Comparison of ENCODE assay signal across 14 cellular contexts in genomic region chr16:4345439-4346204, GRCh38. TPM values are rescaled to one million over a fixed set of nuclear protein-coding genes. Genes with fewer than 3 reads are reported as not detected.
DNase-seq lines count a peak whose midpoint lies in the region; ATAC-seq and TF ChIP-seq lines count a peak whose summit lies in the region.
"Had no signal": no experiment of that assay in that cellular context is flagged by ENCODE, and none has a peak within 500 bp of the region (broad histone marks: within the 10 kb centered on the region; RNA-seq: fewer than 3 reads in every experiment).

No MANE protein-coding gene starts in this region.

- peaks cover 37% of the 10 kb centered on the region for H3K4me1 Mint-ChIP-seq in activated naive CD4-positive, alpha-beta T cell treated with anti-CD3 and anti-CD28 coated beads for 36 hours (ENCODE audit: low read depth)

- H2AK5ac ChIP-seq in IMR-90 (ENCODE audit: low read depth, low read length) = no peak overlapping the region

- DNase-seq in AML-193 (lab: John Stamatoyannopoulos, UW) (peak; percentile 47 to 55), IMR-90 (no peak), lower lobe of right lung (no peak), GM13977 (ENCODE audit: low spot score) (no peak), esophagus squamous epithelium (lab: John Stamatoyannopoulos, UW) (no peak)
- no peak for DNase-seq in activated naive CD4-positive, alpha-beta T cell treated with anti-CD3 and anti-CD28 coated beads for 36 hours
- DNase-seq in stimulated activated CD4-positive, alpha-beta T cell treated with anti-CD3 and anti-CD28 coated beads, Interleukin-4, amount 100 ng/mL, for 24 hours = no peak
- DNase-seq: activated gamma-delta T cell treated with Interleukin-2 at 50 U/mL for 16 hours; CD4-positive, CD25-positive, alpha-beta regulatory T cell; stimulated activated CD4-positive, alpha-beta T cell treated with anti-CD3 and anti-CD28 coated beads, Interleukin-12 subunit alpha, Interleukin-12 subunit beta, amount 100 ng/mL, for 4 hours; stimulated activated naive CD4-positive, alpha-beta T cell had no signal

- H2BK20ac ChIP-seq in IMR-90 (ENCODE audit: low read depth, low read length) = no peak overlapping the region

- no peak overlapping the region for H2AFZ ChIP-seq in IMR-90 (replicated peaks; ENCODE audit: low read length, poor library complexity)

- no peak overlapping the region for H3K9ac ChIP-seq in IMR-90 (ENCODE audit: low read depth, low read length)
- H3K9ac ChIP-seq: KMS-11 had no signal

- no TSS peak for BruUV-seq in IMR-90 (replicated peaks; lab: Mats Ljungman, UMichigan)

- no peak overlapping the region for H3K18ac ChIP-seq in IMR-90 (ENCODE audit: low read depth, low read length)

- no peak overlapping the region for H2BK15ac ChIP-seq in IMR-90 (ENCODE audit: low read depth, low read length)

- H4K20me1 ChIP-seq in IMR-90 (ENCODE audit: insufficient read depth, low read length) = peaks cover 71% of the 10 kb centered on the region

- H3K79me1 ChIP-seq in IMR-90 (ENCODE audit: low read depth in 1 of 2, low read length in 2 of 2) = peaks cover 47 to 89% of the 10 kb centered on the region in 2 experiments

- H3K36me3 Mint-ChIP-seq in activated naive CD4-positive, alpha-beta T cell treated with anti-CD3 and anti-CD28 coated beads for 36 hours (ENCODE audit: low read depth) = peaks cover 6% of the 10 kb centered on the region
- H3K36me3 Mint-ChIP-seq: CD4-positive, CD25-positive, alpha-beta regulatory T cell had no signal

- H3K36me3 ChIP-seq in IMR-90 (ENCODE audit: control insufficient read depth, insufficient read depth, low read length) (peaks cover 7% of the 10 kb centered on the region), lower lobe of right lung (peaks cover 8% of the 10 kb centered on the region), esophagus squamous epithelium (peaks cover 0 to 21% (median 6%) of the 10 kb centered on the region in 3 donors)

- H3K56ac ChIP-seq in IMR-90 (ENCODE audit: extremely low read depth, insufficient read depth, low read length) = no peak overlapping the region

- H3K4me3 ChIP-seq in IMR-90 (ENCODE audit: insufficient read depth, low read depth, low read length) = no peak overlapping the region
- no peak overlapping the region for H3K4me3 ChIP-seq in lower lobe of right lung
- H3K4me3 ChIP-seq in esophagus squamous epithelium = no peak overlapping the region

- ATAC-seq in IMR-90 (ENCODE audit: low read depth) (no peak; the same call in 1 of the 2 replicates), lower lobe of right lung (peak; percentile 58 to 66)

- H3K27me3 Mint-ChIP-seq in activated naive CD4-positive, alpha-beta T cell treated with anti-CD3 and anti-CD28 coated beads for 36 hours (ENCODE audit: low read depth) = no peaks in the 10 kb centered on the region
- H3K27me3 Mint-ChIP-seq: CD4-positive, CD25-positive, alpha-beta regulatory T cell; dendritic cell treated with granulocyte-macrophage colony-stimulating factor and Interleukin-4, amounts not matched to agents 40 ng/mL and 50 ng/mL, for 4 days had no signal

- H3K4me1 ChIP-seq in IMR-90 (ENCODE audit: control insufficient read depth, insufficient read depth, low read length) = peaks cover 6% of the 10 kb centered on the region; the same call in 1 of the 2 replicates
- peaks cover 87% of the 10 kb centered on the region for H3K4me1 ChIP-seq in lower lobe of right lung
- H3K4me1 ChIP-seq in esophagus squamous epithelium = peaks cover 18 to 65% (median 22%) of the 10 kb centered on the region in 3 donors

- CTCF ChIA-PET in IMR-90 (lab: Yijun Ruan, JAX) = interaction anchor here (0.6 to 0.8 kb wide), 2 partner anchors 15 to 86 kb away, joined by 3 to 5 read pairs; no protein-coding TSS in a partner anchor
- CTCF ChIA-PET in activated naive CD4-positive, alpha-beta T cell treated with anti-CD3 and anti-CD28 coated beads for 36 hours (lab: Charles Lee) = interaction anchor here (0.8 to 1.7 kb wide), 4 partner anchors 11 to 37 kb away, joined by 3 to 5 read pairs (median 4); no protein-coding TSS in a partner anchor

- WGBS in IMR-90 (ENCODE audit: extremely low coverage in 2 of 2, insufficient read length in 1 of 2), 2 experiments = 95% methylated on average over 4 of the region's 17 CpGs; no CpG with 5 or more reads in 1 of the 2 experiments
- WGBS in esophagus squamous epithelium, 2 donors = 59 to 63% methylated on average over 3 to 8 of the region's 17 CpGs

- H4K8ac ChIP-seq in IMR-90 (ENCODE audit: low read depth in 2 of 2, low read length in 2 of 2) = no peak overlapping the region

- no peaks in the 10 kb centered on the region for H3K9me3 Mint-ChIP-seq in activated naive CD4-positive, alpha-beta T cell treated with anti-CD3 and anti-CD28 coated beads for 36 hours
- H3K9me3 Mint-ChIP-seq: CD4-positive, CD25-positive, alpha-beta regulatory T cell; dendritic cell treated with granulocyte-macrophage colony-stimulating factor and Interleukin-4, amounts not matched to agents 40 ng/mL and 50 ng/mL, for 4 days had no signal

- no peak overlapping the region for H3K27ac Mint-ChIP-seq in activated naive CD4-positive, alpha-beta T cell treated with anti-CD3 and anti-CD28 coated beads for 36 hours
- H3K27ac Mint-ChIP-seq: dendritic cell treated with granulocyte-macrophage colony-stimulating factor and Interleukin-4, amounts not matched to agents 40 ng/mL and 50 ng/mL, for 4 days had no signal

- no peak overlapping the region for H3K14ac ChIP-seq in IMR-90 (replicated peaks; ENCODE audit: low read depth, low read length)

- H2BK5ac ChIP-seq in IMR-90 (ENCODE audit: low read depth, low read length, poor library complexity, severe bottlenecking) = no peak overlapping the region

- TF ChIP-seq CTCF in IMR-90 (conservative IDR thresholded peaks at IDR 0.05; ENCODE audit: low read depth, low read length) (no peak), VCaP (conservative IDR thresholded peaks at IDR 0.05) (no peak), lower lobe of right lung (IDR thresholded peaks at IDR 0.05) (no peak), GM13977 (IDR thresholded peaks at IDR 0.05; ENCODE audit: extremely low read depth, insufficient read depth, missing control alignments) (no peak), esophagus squamous epithelium (IDR thresholded peaks at IDR 0.05) (no peak)

- TF ChIP-seq RAD21 in IMR-90 (IDR thresholded peaks at IDR 0.05; ENCODE audit: low read length) = no peak

- peaks cover 10% of the 10 kb centered on the region; the same call in 1 of the 2 replicates for H3K9me1 ChIP-seq in IMR-90 (ENCODE audit: insufficient read depth, low read length)

- no peak overlapping the region for H3K23ac ChIP-seq in IMR-90 (ENCODE audit: low read depth, low read length)

- POLR2A ChIA-PET in IMR-90 (lab: Charles Lee; ENCODE audit: unreplicated experiment) = no interaction called here

- in situ Hi-C loops in IMR-90 (cut with MboI; ENCODE audit: low sequenced_read_pairs) (no loop called here), GM13977 (cut with MboI; ENCODE audit: low pct_unique_long_range_greater_than_20kb, low sequenced_read_pairs, unreplicated experiment) (no loop called here)

- H4K91ac ChIP-seq in IMR-90 (ENCODE audit: insufficient read depth, low read depth, low read length) = no peak overlapping the region

- no peak overlapping the region for H4K5ac ChIP-seq in IMR-90 (ENCODE audit: low read depth, low read length)

- no peak overlapping the region for H3K4me2 ChIP-seq in IMR-90 (ENCODE audit: low read depth, low read length)
- H3K4me2 ChIP-seq: KMS-11 had no signal

- H3K4ac ChIP-seq in IMR-90 (ENCODE audit: low read depth, low read length) = no peak overlapping the region

- no peak overlapping the region for H2BK120ac ChIP-seq in IMR-90 (ENCODE audit: low read depth, low read length)

- no peaks in the 10 kb centered on the region for H3K27me3 ChIP-seq in IMR-90 (ENCODE audit: control insufficient read depth, insufficient read depth, low read length)
- H3K27me3 ChIP-seq in lower lobe of right lung (ENCODE audit: low read depth) = no peaks in the 10 kb centered on the region
- no peaks in the 10 kb centered on the region for H3K27me3 ChIP-seq in esophagus squamous epithelium

- TF ChIP-seq POLR2A in IMR-90 (IDR thresholded peaks at IDR 0.05; ENCODE audit: low read depth, low read length) (no peak), esophagus squamous epithelium (IDR thresholded peaks at IDR 0.05) (no peak)

- dilution Hi-C loops in IMR-90 (cut with HindIII; ENCODE audit: low sequenced_read_pairs, unreplicated experiment) = no loop called here

- no peak overlapping the region for H2AK9ac ChIP-seq in IMR-90 (replicated peaks; ENCODE audit: low read depth, low read length, poor library complexity)

- no peak overlapping the region for H3K27ac ChIP-seq in IMR-90 (ENCODE audit: insufficient read depth, low read length)
- H3K27ac ChIP-seq in VCaP = peak overlapping the region; percentile 19; the same call in 1 of the 2 replicates
- H3K27ac ChIP-seq in lower lobe of right lung = peak overlapping the region; percentile 74
- H3K27ac ChIP-seq in esophagus squamous epithelium = peak overlapping the region in 2 of 4 donors; percentile 9 to 21
- H3K27ac ChIP-seq: KMS-11 had no signal

- H3K4me3 Mint-ChIP-seq in activated naive CD4-positive, alpha-beta T cell treated with anti-CD3 and anti-CD28 coated beads for 36 hours = no peak overlapping the region
- H3K4me3 Mint-ChIP-seq: dendritic cell treated with granulocyte-macrophage colony-stimulating factor and Interleukin-4, amounts not matched to agents 40 ng/mL and 50 ng/mL, for 4 days had no signal

- H3K9me3 ChIP-seq in IMR-90 (ENCODE audit: control insufficient read depth, insufficient read depth, low read length) (no peaks in the 10 kb centered on the region), lower lobe of right lung (no peaks in the 10 kb centered on the region), esophagus squamous epithelium (no peaks in the 10 kb centered on the region)

- intact Hi-C loops in IMR-90 (cut with micrococcal nuclease) (loop anchor here (2.0 kb wide), 1 partner anchor 23 kb away; no protein-coding TSS in a partner anchor), lower lobe of right lung (cut with DNase I) (no loop called here), esophagus squamous epithelium (cut with DNase I) (no loop called here)
- intact Hi-C loops in activated naive CD4-positive, alpha-beta T cell treated with anti-CD3 and anti-CD28 coated beads for 36 hours (cut with micrococcal nuclease) = no loop called here

RNA-seq across cellular contexts. Expression of gene PAM16, which starts 5.5 kb away (rescaled TPM):
- total RNA-seq in IMR-90 (2012; rRNA removed) (17.9 and 25.6 TPM in 2 replicates), lower lobe of right lung (40.0 TPM), esophagus squamous epithelium (10 to 100 TPM; 29.5 to 40.8 (median 33.2) TPM)
- polyA plus RNA-seq in IMR-90 (2012; rRNA removed) = 48.4 and 69.5 TPM in 2 replicates
- polyA plus RNA-seq in IMR-90 (2012; cell fraction: cytosol; rRNA removed) = 84.0 and 105 TPM in 2 replicates
- 70.0 and 101 TPM in 2 replicates for polyA plus RNA-seq in IMR-90 (2012; cell fraction: nucleus; rRNA removed; ENCODE audit: low replicate concordance)
- 10 to 100 TPM; 67.8 to 71.3 TPM for total RNA-seq in activated naive CD4-positive, alpha-beta T cell treated with anti-CD3 and anti-CD28 coated beads for 36 hours

RNA-seq across cellular contexts. Expression of gene VASN, which starts 26.0 kb away (rescaled TPM):
- total RNA-seq in IMR-90 (2012; rRNA removed) (9.3 and 10.3 TPM in 2 replicates), lower lobe of right lung (17.4 TPM), esophagus squamous epithelium (10 to 100 TPM in 3 of 4 donors, 1 to 10 TPM in 1; 9.2 to 20.2 (median 14.2) TPM)
- polyA plus RNA-seq in IMR-90 (2012; rRNA removed) = 83.8 and 87.2 TPM in 2 replicates
- polyA plus RNA-seq in IMR-90 (2012; cell fraction: cytosol; rRNA removed) = 83.6 and 183 TPM in 2 replicates
- polyA plus RNA-seq in IMR-90 (2012; cell fraction: nucleus; rRNA removed; ENCODE audit: low replicate concordance) = 42.8 and 134 TPM in 2 replicates
- not detected for total RNA-seq in activated naive CD4-positive, alpha-beta T cell treated with anti-CD3 and anti-CD28 coated beads for 36 hours

RNA-seq across cellular contexts. Expression of gene GLIS2, which starts 29.8 kb away (rescaled TPM):
- total RNA-seq in IMR-90 (2012; rRNA removed) = 0.36 and 0.56 TPM in 2 replicates
- 8.4 and 9.0 TPM in 2 replicates for polyA plus RNA-seq in IMR-90 (2012; rRNA removed)
- polyA plus RNA-seq in IMR-90 (2012; cell fraction: cytosol; rRNA removed) = 6.1 and 12.6 TPM in 2 replicates
- polyA plus RNA-seq in IMR-90 (2012; cell fraction: nucleus; rRNA removed; ENCODE audit: low replicate concordance) = 15.5 and 36.4 TPM in 2 replicates
- 21.5 TPM for total RNA-seq in lower lobe of right lung
- under 1 TPM; 0.12 to 0.24 TPM for total RNA-seq in activated naive CD4-positive, alpha-beta T cell treated with anti-CD3 and anti-CD28 coated beads for 36 hours
- total RNA-seq in esophagus squamous epithelium = 1 to 10 TPM in 1 of 4 donors, under 1 TPM in 3; 0.30 to 1.7 (median 0.67) TPM
- total RNA-seq: CD4-positive, CD25-positive, alpha-beta regulatory T cell had no signal

Comparison
In these comparisons a context has a peak if more than half of its experiments do, and no peak if none do; other contexts are left out.
1. DNase-seq: peak in AML-193 (2 of 2); none in IMR-90 (single experiment), lower lobe of right lung (single experiment), activated naive CD4-positive, alpha-beta T cell treated with anti-CD3 and anti-CD28 coated beads for 36 hours (single experiment), GM13977 (single experiment), stimulated activated CD4-positive, alpha-beta T cell treated with anti-CD3 and anti-CD28 coated beads, Interleukin-4, amount 100 ng/mL, for 24 hours (single experiment) and esophagus squamous epithelium (single experiment).
2. RNA of gene VASN, which starts 26.0 kb away (total RNA-seq): 17.4 TPM in lower lobe of right lung (single experiment), 9.2 to 20.2 TPM in esophagus squamous epithelium and 9.3 to 10.3 TPM in IMR-90; not detected in activated naive CD4-positive, alpha-beta T cell treated with anti-CD3 and anti-CD28 coated beads for 36 hours; every median in the first group is over 4 times any median in the second.